Comparison of ENCODE assay signal across 16 cellular contexts in the genomic region with DNA sequence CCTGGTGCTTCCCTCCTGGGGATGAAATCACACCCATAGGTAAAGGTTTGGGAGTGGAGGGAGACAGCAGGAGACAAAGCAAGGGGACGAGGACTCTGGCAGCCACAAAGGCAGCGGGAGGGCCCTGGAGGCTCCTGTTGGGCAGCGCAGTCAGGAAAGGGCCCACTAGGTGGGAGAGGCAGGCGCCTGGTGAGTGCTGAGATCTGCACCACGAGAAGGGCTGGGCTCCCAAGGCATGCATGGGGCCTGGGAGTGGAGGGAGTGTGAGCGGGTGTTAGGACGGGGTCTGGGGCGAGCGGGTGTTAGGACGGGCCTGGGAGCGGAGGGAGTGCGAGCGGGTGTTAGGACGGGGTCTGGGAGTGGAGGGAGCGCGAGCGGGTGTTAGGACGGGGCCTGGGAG. TPM values are rescaled to one million over a fixed set of nuclear protein-coding genes. Genes with fewer than 3 reads are reported as not detected.
DNase-seq lines count a peak whose midpoint lies in the region; ATAC-seq lines count a peak whose summit lies in the region.
"Had no signal": no experiment of that assay in that cellular context is flagged by ENCODE, and none has a peak within 500 bp of the region (broad histone marks: within the 10 kb centered on the region; RNA-seq: fewer than 3 reads in every experiment).

No MANE protein-coding gene starts in this region.

- no peaks in the 10 kb centered on the region for H3K9me3 Mint-ChIP-seq in activated naive CD8-positive, alpha-beta T cell treated with anti-CD3 and anti-CD28 coated beads, Interleukin-2, amount 50 U/mL, for 24 hours

- peaks cover 3% of the 10 kb centered on the region for H3K4me1 Mint-ChIP-seq in activated naive CD8-positive, alpha-beta T cell treated with anti-CD3 and anti-CD28 coated beads, Interleukin-2, amount 50 U/mL, for 24 hours

- no peaks in the 10 kb centered on the region for H3K27me3 Mint-ChIP-seq in activated naive CD8-positive, alpha-beta T cell treated with anti-CD3 and anti-CD28 coated beads, Interleukin-2, amount 50 U/mL, for 24 hours

- H3K4me1 ChIP-seq in HUES6 (ENCODE audit: control insufficient read depth, insufficient read depth, low read length): no peaks in the 10 kb centered on the region
- no peaks in the 10 kb centered on the region for H3K4me1 ChIP-seq in iPS-20b (ENCODE audit: insufficient read depth, low read length)
- H3K4me1 ChIP-seq: Peyer's patch, SJSA1 had no signal

- H3K4me3 ChIP-seq in HUES6 (ENCODE audit: low read depth, low read length): no peak overlapping the region
- no peak overlapping the region; the same call in 1 of the 2 replicates for H3K4me3 ChIP-seq in iPS-20b (ENCODE audit: low read length)
- no peak overlapping the region for H3K4me3 ChIP-seq in MG63
- H3K4me3 ChIP-seq: Peyer's patch, SJSA1 had no signal

- H3K36me3 ChIP-seq in HUES6 (ENCODE audit: control insufficient read depth, insufficient read depth, low read length) (peaks cover 77% of the 10 kb centered on the region), iPS-20b (ENCODE audit: insufficient read depth, low read depth, low read length) (peaks cover 66% of the 10 kb centered on the region), MG63 (peaks cover 7% of the 10 kb centered on the region; the same call in 1 of the 2 replicates)

- H3K9me3 ChIP-seq in HUES6 (ENCODE audit: control insufficient read depth, insufficient read depth, low read depth, low read length) (no peaks in the 10 kb centered on the region), iPS-20b (ENCODE audit: insufficient read depth, low read depth, low read length) (no peaks in the 10 kb centered on the region), MG63 (no peaks in the 10 kb centered on the region)
- H3K9me3 ChIP-seq: Peyer's patch, SJSA1 had no signal

- no peak for ATAC-seq in HG03097 (IDR thresholded peaks at IDR 0.05; ENCODE audit: low FRiP score, unreplicated experiment)
- no peak for ATAC-seq in activated naive CD8-positive, alpha-beta T cell treated with anti-CD3 and anti-CD28 coated beads, Interleukin-2, amount 50 U/mL, for 24 hours

- H3K27ac ChIP-seq in HUES6 (ENCODE audit: low read depth, low read length) (peak overlapping the region; percentile 63; the same call in 1 of the 2 replicates), angular gyrus (ENCODE audit: low read depth, low read length) (peak overlapping the region; percentile 69), iPS-20b (ENCODE audit: low read length) (no peak overlapping the region), temporal lobe (ENCODE audit: low read depth, low read length) (peak overlapping the region; percentile 67)
- H3K27ac ChIP-seq: KMS-11, Peyer's patch, SJSA1 had no signal

- H3K4me3 Mint-ChIP-seq in activated naive CD8-positive, alpha-beta T cell treated with anti-CD3 and anti-CD28 coated beads, Interleukin-2, amount 50 U/mL, for 24 hours: no peak overlapping the region

- no peak overlapping the region for H3K27ac Mint-ChIP-seq in activated naive CD8-positive, alpha-beta T cell treated with anti-CD3 and anti-CD28 coated beads, Interleukin-2, amount 50 U/mL, for 24 hours

- H3K27me3 ChIP-seq in HUES6 (ENCODE audit: control insufficient read depth, insufficient read depth, low read length): no peaks in the 10 kb centered on the region
- no peaks in the 10 kb centered on the region for H3K27me3 ChIP-seq in iPS-20b (ENCODE audit: insufficient read depth, low read length)
- H3K27me3 ChIP-seq in MG63: no peaks in the 10 kb centered on the region
- H3K27me3 ChIP-seq: Peyer's patch, SJSA1 had no signal

- H3K9ac ChIP-seq in HUES6 (ENCODE audit: low read length) (peak overlapping the region; percentile 26), iPS-20b (ENCODE audit: low read depth, low read length) (0 out of 2 replicates have a peak overlapping the region, but pooled peaks have one; percentile 11)
- H3K9ac ChIP-seq: KMS-11 had no signal

- DNase-seq in MG63: no peak
- no peak for DNase-seq in activated naive CD8-positive, alpha-beta T cell treated with anti-CD3 and anti-CD28 coated beads, Interleukin-2, amount 50 U/mL, for 24 hours
- DNase-seq: DMS 273 treated with DMSO at 0.1 percent for 48 hours, HCEC 1CT, NCI-H1105, NCI-H1694 treated with DMSO at 0.1 percent for 48 hours, NCI-H82, Peyer's patch, SW 1271 had no signal

- peaks cover 14% of the 10 kb centered on the region for H3K36me3 Mint-ChIP-seq in activated naive CD8-positive, alpha-beta T cell treated with anti-CD3 and anti-CD28 coated beads, Interleukin-2, amount 50 U/mL, for 24 hours (ENCODE audit: low read depth)

RNA-seq across cellular contexts. Expression of a gene that starts 13.0 kb away (rescaled TPM):
- 17.7 TPM for total RNA-seq in temporal lobe
- total RNA-seq in MG63 (2014; rRNA removed; shearing (Covaris generic); ENCODE audit: low replicate concordance): 58.2 and 58.9 TPM in 2 replicates

RNA-seq across cellular contexts. Expression of a gene that starts 57.1 kb away (rescaled TPM):
- 97.9 TPM for total RNA-seq in temporal lobe
- 109 and 157 TPM in 2 replicates for total RNA-seq in MG63 (2014; rRNA removed; shearing (Covaris generic); ENCODE audit: low replicate concordance)
